In genomic region chr3:28151608-28152228, GRCh38 we compare ENCODE assay signal across 11 cellular contexts.
A peak's percentile ranks its signal among the peaks of the same experiment; 100 is the strongest.
DNase-seq lines count a peak whose midpoint lies in the region; ATAC-seq and TF ChIP-seq lines count a peak whose summit lies in the region.
"Had no signal": no experiment of that assay in that cellular context is flagged by ENCODE, and none has a peak within 500 bp of the region (broad histone marks: within the 10 kb centered on the region; RNA-seq: fewer than 3 reads in every experiment).

No MANE protein-coding gene starts in this region.

- H3K27ac ChIP-seq in gastroesophageal sphincter = peak overlapping the region in 2 of 4 donors; percentile 17 to 36
- H3K27ac ChIP-seq: parathyroid adenoma had no signal

- H3K4me1 ChIP-seq in gastroesophageal sphincter = no peaks in the 10 kb centered on the region
- H3K4me1 ChIP-seq: parathyroid adenoma had no signal

- TF ChIP-seq CTCF in GM10248 (IDR thresholded peaks at IDR 0.05; ENCODE audit: control extremely low read depth, extremely low read depth, low read depth, missing control alignments) (no peak), gastroesophageal sphincter (IDR thresholded peaks at IDR 0.05) (no peak)

- TF ChIP-seq POLR2A in GM18505 (IDR thresholded peaks at IDR 0.05; ENCODE audit: borderline replicate concordance, extremely low read depth, insufficient read depth, insufficient read length) = no peak
- TF ChIP-seq POLR2A in gastroesophageal sphincter (IDR thresholded peaks at IDR 0.05) = no peak

- CTCF ChIA-PET in GM10248 (lab: Yijun Ruan, JAX) = interaction anchor here (0.7 kb wide), 1 partner anchor 14 kb away, joined by 3 read pairs; no protein-coding TSS in a partner anchor

- peaks cover 0 to 7% (median 0%) of the 10 kb centered on the region in 3 donors for H3K9me3 ChIP-seq in gastroesophageal sphincter

- DNase-seq in left lobe of liver (ENCODE audit: low spot score) (no peak), GM10248 (ENCODE audit: extremely low spot score) (no peak), NCI-H2107 (lab: John Stamatoyannopoulos, UW) (no peak)
- DNase-seq: effector CD4-positive, alpha-beta T cell had no signal

- peak; percentile 84 for ATAC-seq in GM18505 (IDR thresholded peaks at IDR 0.05; ENCODE audit: unreplicated experiment)
- peak; percentile 92 for ATAC-seq in GM21526 (IDR thresholded peaks at IDR 0.05; ENCODE audit: low FRiP score, unreplicated experiment)
- ATAC-seq in HG03460 (IDR thresholded peaks at IDR 0.05; ENCODE audit: unreplicated experiment) = peak; percentile 83
- ATAC-seq in left lobe of liver = peak; percentile 68
- ATAC-seq in esophagus mucosa = no peak
- no peak for ATAC-seq in gastroesophageal sphincter
- ATAC-seq: SK-N-SH treated with all-trans-retinoic acid at 6 μM for 48 hours had no signal

- H3K27me3 ChIP-seq in gastroesophageal sphincter = no peaks in the 10 kb centered on the region

- no peak overlapping the region for H3K4me3 ChIP-seq in gastroesophageal sphincter

- no peak for TF ChIP-seq EP300 in gastroesophageal sphincter (IDR thresholded peaks at IDR 0.05)

- H3K36me3 ChIP-seq in gastroesophageal sphincter = no peaks in the 10 kb centered on the region

- POLR2A ChIA-PET in GM10248 (lab: Yijun Ruan, JAX) = no interaction called here

Comparison
In these comparisons a context has a peak if more than half of its experiments do, and no peak if none do; other contexts are left out.
1. ATAC-seq: peak in GM18505 (single experiment), GM21526 (single experiment), HG03460 (single experiment) and left lobe of liver (single experiment); none in esophagus mucosa (single experiment) and gastroesophageal sphincter (single experiment).